Comparison of ENCODE assay signal across 20 cellular contexts in genomic region chr1:59418361-59418760, GRCh38.
"Had no signal": no experiment of that assay in that cellular context is flagged by ENCODE, and none has a peak within 500 bp of the region (broad histone marks: within the 10 kb centered on the region; RNA-seq: fewer than 3 reads in every experiment).

No MANE protein-coding gene starts in this region.

- H3K36me3 ChIP-seq: esophagus squamous epithelium, tibial artery had no signal

- H3K27me3 ChIP-seq: esophagus squamous epithelium, hepatocyte, tibial artery had no signal

- H3K9me3 Mint-ChIP-seq: activated CD4-positive, alpha-beta T cell treated with anti-CD3 and anti-CD28 coated beads, Interleukin-2, amount 10 ng/mL, durations not matched to agents 24 days and 14 days; activated CD8-positive, alpha-beta T cell treated with anti-CD3 and anti-CD28 coated beads for 36 hours; activated naive CD8-positive, alpha-beta T cell treated with anti-CD3 and anti-CD28 coated beads for 36 hours; activated T-helper 17 cell treated with anti-CD3 and anti-CD28 coated beads, Interleukin-2, amount 50 U/mL, for 72 hours; effector memory CD8-positive, alpha-beta T cell; immature natural killer cell had no signal

- H3K27ac ChIP-seq: esophagus squamous epithelium, hepatocyte, tibial artery had no signal

- H3K27me3 Mint-ChIP-seq: activated CD4-positive, alpha-beta T cell treated with anti-CD3 and anti-CD28 coated beads, Interleukin-2, amount 10 ng/mL, durations not matched to agents 24 days and 14 days; activated CD8-positive, alpha-beta T cell treated with anti-CD3 and anti-CD28 coated beads for 36 hours; activated naive CD8-positive, alpha-beta T cell treated with anti-CD3 and anti-CD28 coated beads for 36 hours; activated T-helper 17 cell treated with anti-CD3 and anti-CD28 coated beads, Interleukin-2, amount 50 U/mL, for 72 hours; effector memory CD8-positive, alpha-beta T cell; progenitor cell of endocrine pancreas had no signal

- H3K27ac Mint-ChIP-seq: activated CD4-positive, alpha-beta T cell treated with anti-CD3 and anti-CD28 coated beads, Interleukin-2, amount 10 ng/mL, durations not matched to agents 24 days and 14 days; activated CD8-positive, alpha-beta T cell treated with anti-CD3 and anti-CD28 coated beads for 36 hours; activated naive CD8-positive, alpha-beta T cell treated with anti-CD3 and anti-CD28 coated beads for 36 hours; activated T-helper 17 cell treated with anti-CD3 and anti-CD28 coated beads, Interleukin-2, amount 50 U/mL, for 72 hours; effector memory CD8-positive, alpha-beta T cell; progenitor cell of endocrine pancreas had no signal

- H3K4me3 ChIP-seq: esophagus squamous epithelium, hepatocyte, tibial artery had no signal

- H3K9me3 ChIP-seq: esophagus squamous epithelium, tibial artery had no signal

- DNase-seq: activated CD4-positive, alpha-beta T cell treated with anti-CD3 and anti-CD28 coated beads, Interleukin-2, amount 10 ng/mL, durations not matched to agents 24 days and 14 days; activated CD4-positive, CD25-positive, alpha-beta regulatory T cell; activated CD8-positive, alpha-beta T cell treated with anti-CD3 and anti-CD28 coated beads for 36 hours; activated naive CD4-positive, alpha-beta T cell; activated naive CD8-positive, alpha-beta T cell treated with anti-CD3 and anti-CD28 coated beads for 36 hours; activated T-cell treated with anti-CD3 and anti-CD28 coated beads, Interleukin-2, amount 50 U/mL, for 1 hour; amniotic stem cell; caudate nucleus; effector memory CD8-positive, alpha-beta T cell; esophagus squamous epithelium; foreskin fibroblast; immature natural killer cell; mesenchymal stem cell; stimulated activated naive CD8-positive, alpha-beta T cell treated with anti-CD3 and anti-CD28 coated beads, Interleukin-15, Interleukin-2, amounts not matched to agents 100 U/mL and 50 U/mL, for 24 hours; SW 1271; T-helper 2 cell; tibial artery had no signal

- H3K4me3 Mint-ChIP-seq: activated CD4-positive, alpha-beta T cell treated with anti-CD3 and anti-CD28 coated beads, Interleukin-2, amount 10 ng/mL, durations not matched to agents 24 days and 14 days; activated CD8-positive, alpha-beta T cell treated with anti-CD3 and anti-CD28 coated beads for 36 hours; activated naive CD8-positive, alpha-beta T cell treated with anti-CD3 and anti-CD28 coated beads for 36 hours; activated T-helper 17 cell treated with anti-CD3 and anti-CD28 coated beads, Interleukin-2, amount 50 U/mL, for 72 hours; effector memory CD8-positive, alpha-beta T cell; immature natural killer cell had no signal

- H3K4me1 Mint-ChIP-seq: activated CD4-positive, alpha-beta T cell treated with anti-CD3 and anti-CD28 coated beads, Interleukin-2, amount 10 ng/mL, durations not matched to agents 24 days and 14 days; activated naive CD8-positive, alpha-beta T cell treated with anti-CD3 and anti-CD28 coated beads for 36 hours; activated T-helper 17 cell treated with anti-CD3 and anti-CD28 coated beads, Interleukin-2, amount 50 U/mL, for 72 hours had no signal
